In the genomic region with DNA sequence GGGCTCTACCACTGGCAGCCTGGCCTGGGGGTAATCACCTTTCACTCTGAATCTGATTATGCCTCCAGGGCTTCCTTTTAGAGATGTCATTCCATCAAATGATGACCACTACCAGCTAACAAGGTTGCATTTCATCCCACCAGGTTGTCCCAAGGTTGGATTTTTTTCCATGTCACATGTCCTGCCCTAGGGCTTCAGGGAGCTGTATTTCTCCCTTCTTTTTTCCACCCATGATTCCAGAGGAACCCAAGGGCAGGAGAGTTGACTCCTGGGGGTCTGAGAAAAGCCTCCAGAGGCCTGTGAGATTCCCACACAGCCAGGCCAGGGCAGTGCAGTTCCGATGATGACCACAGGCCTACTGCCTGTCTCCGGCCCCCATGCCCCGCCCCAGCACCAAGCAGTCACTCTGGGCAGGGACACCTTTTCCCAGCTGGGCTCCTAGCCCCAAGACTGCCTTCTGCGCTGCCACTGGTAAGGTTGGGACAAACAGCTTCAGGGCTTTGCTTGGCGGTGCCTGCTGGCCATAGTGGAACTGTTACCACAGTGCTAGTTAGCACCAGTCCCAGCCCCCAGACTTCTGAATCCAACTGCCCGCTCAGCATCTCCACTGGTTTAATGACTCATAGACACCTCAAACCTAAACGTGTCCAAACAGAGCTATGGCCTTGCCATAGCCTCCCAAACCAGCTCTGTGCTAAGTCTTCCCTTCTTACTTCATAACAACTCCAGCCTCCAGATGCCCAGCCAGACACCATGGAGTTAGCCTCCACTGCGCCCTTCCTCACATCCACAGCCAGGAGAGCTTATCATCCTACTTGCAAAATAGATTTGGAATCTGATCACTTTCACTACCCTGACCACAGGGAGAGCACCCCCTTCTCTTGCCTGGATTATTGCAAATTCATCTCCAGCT, we compare ENCODE assay signal across 10 cellular contexts.
A peak's percentile ranks its signal among the peaks of the same experiment; 100 is the strongest.
DNase-seq lines count a peak whose midpoint lies in the region; ATAC-seq and TF ChIP-seq lines count a peak whose summit lies in the region.
"Had no signal": no experiment of that assay in that cellular context is flagged by ENCODE, and none has a peak within 500 bp of the region (broad histone marks: within the 10 kb centered on the region; RNA-seq: fewer than 3 reads in every experiment).

No MANE protein-coding gene starts in this region.

- DNase-seq in cardiac muscle cell (ENCODE audit: low read depth in 1 of 2, low spot score in 1 of 2) (peak in 1 of 2 donors; percentile 11), heart right ventricle (no peak), RWPE2 (ENCODE audit: low spot score) (peak; percentile 83), foreskin keratinocyte (peak; percentile 84 to 92), upper lobe of right lung (peak; percentile 54), immature natural killer cell (no peak)
- DNase-seq: NCI-H345 had no signal

- H3K4me1 Mint-ChIP-seq in immature natural killer cell = no peaks in the 10 kb centered on the region

- 83 to 87% methylated on average over 8 of the region's 8 CpGs for WGBS in heart right ventricle, 2 donors

- H3K36me3 ChIP-seq in cardiac muscle cell (no peaks in the 10 kb centered on the region), heart right ventricle (no peaks in the 10 kb centered on the region), RWPE2 (ENCODE audit: low read depth) (no peaks in the 10 kb centered on the region), upper lobe of right lung (no peaks in the 10 kb centered on the region)

- H3K9me3 Mint-ChIP-seq in immature natural killer cell = no peaks in the 10 kb centered on the region

- no peak overlapping the region for H3K4me3 Mint-ChIP-seq in immature natural killer cell

- H3K4me3 ChIP-seq in cardiac muscle cell = no peak overlapping the region
- no peak overlapping the region for H3K4me3 ChIP-seq in heart right ventricle
- H3K4me3 ChIP-seq in RWPE2 (ENCODE audit: severe bottlenecking) = no peak overlapping the region
- H3K4me3 ChIP-seq in upper lobe of right lung = no peak overlapping the region

- intact Hi-C loops in heart right ventricle (cut with DNase I) = no loop called here
- intact Hi-C loops in upper lobe of right lung (cut with DNase I) = no loop called here

- no peaks in the 10 kb centered on the region for H3K36me3 Mint-ChIP-seq in immature natural killer cell

- H3K4me1 ChIP-seq in cardiac muscle cell (ENCODE audit: low read depth) (peaks cover 25% of the 10 kb centered on the region), heart right ventricle (peaks cover 0 to 27% (median 9%) of the 10 kb centered on the region in 9 donors), RWPE2 (ENCODE audit: insufficient read depth, poor library complexity, severe bottlenecking) (peaks cover 13% of the 10 kb centered on the region), foreskin keratinocyte (peaks cover 7% of the 10 kb centered on the region), upper lobe of right lung (no peaks in the 10 kb centered on the region)

- H3K9me3 ChIP-seq in cardiac muscle cell (ENCODE audit: low read depth) (no peaks in the 10 kb centered on the region), heart right ventricle (peaks cover 0 to 7% (median 0%) of the 10 kb centered on the region in 11 donors), RWPE2 (ENCODE audit: severe bottlenecking) (no peaks in the 10 kb centered on the region), upper lobe of right lung (no peaks in the 10 kb centered on the region)

- H3K27ac Mint-ChIP-seq in immature natural killer cell = no peak overlapping the region

- peaks cover 2 to 3% (median 3%) of the 10 kb centered on the region in 3 donors for H3K27me3 Mint-ChIP-seq in immature natural killer cell (ENCODE audit: low read depth in 3 of 3)

- H3K27ac ChIP-seq in cardiac muscle cell = peak overlapping the region; percentile 56
- no peak overlapping the region for H3K27ac ChIP-seq in heart right ventricle
- no peak overlapping the region for H3K27ac ChIP-seq in RWPE2 (ENCODE audit: poor library complexity, severe bottlenecking)
- H3K27ac ChIP-seq in foreskin keratinocyte = no peak overlapping the region
- H3K27ac ChIP-seq in upper lobe of right lung = no peak overlapping the region
- H3K27ac ChIP-seq: C4-2B had no signal

- H3K27me3 ChIP-seq in cardiac muscle cell (peaks cover 8% of the 10 kb centered on the region), heart right ventricle (peaks cover 0 to 7% (median 2%) of the 10 kb centered on the region in 7 donors), RWPE2 (ENCODE audit: insufficient read depth, poor library complexity, severe bottlenecking) (no peaks in the 10 kb centered on the region), foreskin keratinocyte (no peaks in the 10 kb centered on the region), upper lobe of right lung (peaks cover under 1% of the 10 kb centered on the region)

- ATAC-seq in heart right ventricle (no peak), RWPE2 (ENCODE audit: low read depth) (peak; percentile 97), foreskin keratinocyte (peak; percentile 96), upper lobe of right lung (no peak), HG03442 (IDR thresholded peaks at IDR 0.05; ENCODE audit: unreplicated experiment) (no peak), GM18861 (IDR thresholded peaks at IDR 0.05; ENCODE audit: unreplicated experiment) (no peak)

- TF ChIP-seq CTCF in cardiac muscle cell (IDR thresholded peaks at IDR 0.05; ENCODE audit: low read depth, low read length) (no peak), heart right ventricle (IDR thresholded peaks at IDR 0.05) (no peak), RWPE2 (IDR thresholded peaks at IDR 0.05; ENCODE audit: poor library complexity, severe bottlenecking) (peak; percentile 25), foreskin keratinocyte (conservative IDR thresholded peaks at IDR 0.05) (peak; percentile 36), upper lobe of right lung (IDR thresholded peaks at IDR 0.05) (no peak)

Comparison
In these comparisons a context has a peak if more than half of its experiments do, and no peak if none do; other contexts are left out.
1. DNase-seq: peak in RWPE2 (single experiment), foreskin keratinocyte (2 of 2) and upper lobe of right lung (single experiment); none in heart right ventricle (0 of 2) and immature natural killer cell (0 of 3).
2. CTCF ChIP-seq: peak in RWPE2 (single experiment) and foreskin keratinocyte (single experiment); none in cardiac muscle cell (single experiment), heart right ventricle (0 of 9) and upper lobe of right lung (single experiment).
3. ATAC-seq: peak in RWPE2 (single experiment) and foreskin keratinocyte (single experiment); none in heart right ventricle (0 of 8), upper lobe of right lung (single experiment), HG03442 (single experiment) and GM18861 (single experiment).